Comparison of ENCODE assay signal across 28 cellular contexts in genomic region chr16:61587526-61587925, GRCh38.
"Had no signal": no experiment of that assay in that cellular context is flagged by ENCODE, and none has a peak within 500 bp of the region (broad histone marks: within the 10 kb centered on the region; RNA-seq: fewer than 3 reads in every experiment).

No MANE protein-coding gene starts in this region.

- FAIRE-seq: astrocyte, bronchial epithelial cell had no signal

- DNase-seq: activated effector memory CD4-positive, alpha-beta T cell treated with anti-CD3 and anti-CD28 coated beads, Interleukin-2, amount 50 U/mL, for 16 hours; activated effector memory CD4-positive, alpha-beta T cell treated with Interleukin-2 at 50 U/mL for 16 hours; activated gamma-delta T cell; activated gamma-delta T cell treated with Interleukin-2 at 50 U/mL for 16 hours; activated naive CD4-positive, alpha-beta T cell; activated naive CD4-positive, alpha-beta T cell treated with anti-CD3 and anti-CD28 coated beads for 36 hours; activated naive CD4-positive, alpha-beta T cell treated with anti-CD3 and anti-CD28 coated beads, Interleukin-2, amount 10 ng/mL, durations not matched to agents 7 days and 5 days; activated naive CD4-positive, alpha-beta T cell treated with anti-CD3 and anti-CD28 coated beads, Interleukin-2, amount 50 U/mL, for 16 hours; activated naive CD4-positive, alpha-beta T cell treated with Interleukin-2 at 50 U/mL for 16 hours; activated naive CD8-positive, alpha-beta T cell treated with anti-CD3 and anti-CD28 coated beads for 36 hours; activated naive CD8-positive, alpha-beta T cell treated with anti-CD3 and anti-CD28 coated beads, Interleukin-2, amount 10 ng/mL, durations not matched to agents 7 days and 5 days; activated naive CD8-positive, alpha-beta T cell treated with anti-CD3 and anti-CD28 coated beads, Interleukin-2, amount 50 U/mL, for 24 hours; activated T-cell treated with anti-CD3 and anti-CD28 coated beads, Interleukin-2, amount 50 U/mL, for 1 hour; activated T-cell treated with anti-CD3 and anti-CD28 coated beads, Interleukin-2, amount 50 U/mL, for 24 hours; activated T-cell treated with anti-CD3 and anti-CD28 coated beads, Interleukin-2, amount 50 U/mL, for 4 hours; activated T-cell treated with anti-CD3 and anti-CD28 coated beads, Interleukin-2, amount 50 U/mL, for 48 hours; activated T-cell treated with anti-CD3 and anti-CD28 coated beads, Interleukin-2, amount 50 U/mL, for 72 hours; adrenal gland; amniotic stem cell; amygdala; anterior cingulate cortex; aorta; body of pancreas; brain microvascular endothelial cell; central memory CD4-positive, alpha-beta T cell; cerebellar nuclear complex had no signal
